ENCODE assay signal across 7 cellular contexts in genomic region chr2:161166538-161167409, GRCh38. TPM values are rescaled to one million over a fixed set of nuclear protein-coding genes. Genes with fewer than 3 reads are reported as not detected.
A peak's percentile ranks its signal among the peaks of the same experiment; 100 is the strongest.
DNase-seq lines count a peak whose midpoint lies in the region; ATAC-seq and TF ChIP-seq lines count a peak whose summit lies in the region.

No MANE protein-coding gene starts in this region.

- no peaks in the 10 kb centered on the region for H3K9me3 Mint-ChIP-seq in osteocyte (ENCODE audit: unreplicated experiment)

- in situ Hi-C loops in G401 (cut with HindIII; ENCODE audit: low sequenced_read_pairs) = no loop called here

- ATAC-seq in GM19452 (IDR thresholded peaks at IDR 0.05; ENCODE audit: unreplicated experiment) (peak; percentile 86), HG03354 (IDR thresholded peaks at IDR 0.05; ENCODE audit: poor library complexity, severe bottlenecking, unreplicated experiment) (peak; percentile 87)

- H3K9me3 ChIP-seq in suprapubic skin = no peaks in the 10 kb centered on the region

- peaks cover 4% of the 10 kb centered on the region for H3K36me3 ChIP-seq in suprapubic skin

- H3K4me1 Mint-ChIP-seq in osteocyte (ENCODE audit: unreplicated experiment) = peaks cover 76% of the 10 kb centered on the region

- peaks cover 59% of the 10 kb centered on the region for H3K4me1 ChIP-seq in suprapubic skin

- no peak for TF ChIP-seq EP300 in suprapubic skin (IDR thresholded peaks at IDR 0.05)

- H3K27me3 Mint-ChIP-seq in osteocyte (ENCODE audit: unreplicated experiment) = no peaks in the 10 kb centered on the region

- TF ChIP-seq POLR2A in suprapubic skin (IDR thresholded peaks at IDR 0.05) = no peak

- peaks cover 30% of the 10 kb centered on the region for H3K36me3 Mint-ChIP-seq in osteocyte (ENCODE audit: unreplicated experiment)

- peak overlapping the region; percentile 84 for H3K27ac Mint-ChIP-seq in osteocyte (ENCODE audit: unreplicated experiment)

- 94% methylated on average over 6 of the region's 6 CpGs for WGBS in suprapubic skin

- no peak overlapping the region for H3K4me3 ChIP-seq in suprapubic skin

- H3K27ac ChIP-seq in suprapubic skin = no peak overlapping the region

- TF ChIP-seq CTCF in osteocyte (IDR thresholded peaks at IDR 0.05) (no peak), suprapubic skin (IDR thresholded peaks at IDR 0.05) (no peak)

- no peaks in the 10 kb centered on the region for H3K27me3 ChIP-seq in suprapubic skin

- DNase-seq in activated CD8-positive, alpha-beta memory T cell treated with anti-CD3 and anti-CD28 coated beads, Interleukin-2, amount 50 U/mL, for 48 hours = peak; percentile 68
- DNase-seq in osteocyte (ENCODE audit: extremely low spot score, unreplicated experiment) (no peak), suprapubic skin (ENCODE audit: low spot score in 2 of 2) (no peak), DMS53 (lab: John Stamatoyannopoulos, UW) (no peak), G401 (ENCODE audit: low spot score) (no peak)

- no peak overlapping the region for H3K4me3 Mint-ChIP-seq in osteocyte (ENCODE audit: unreplicated experiment)

RNA-seq across cellular contexts. Expression of gene TANK, which starts 6.5 kb away (rescaled TPM):
- total RNA-seq in osteocyte = 66.4 and 73.8 TPM in 2 replicates
- 100 to 1,000 TPM in 1 of 4 donors, 10 to 100 TPM in 3; 68.5 to 116 (median 81.7) TPM for total RNA-seq in suprapubic skin
- total RNA-seq in G401 (2014; rRNA removed; shearing (Covaris generic)) = 41.4 and 54.0 TPM in 2 replicates
